10 cellular contexts compared by ENCODE assay signal in the genomic region with DNA sequence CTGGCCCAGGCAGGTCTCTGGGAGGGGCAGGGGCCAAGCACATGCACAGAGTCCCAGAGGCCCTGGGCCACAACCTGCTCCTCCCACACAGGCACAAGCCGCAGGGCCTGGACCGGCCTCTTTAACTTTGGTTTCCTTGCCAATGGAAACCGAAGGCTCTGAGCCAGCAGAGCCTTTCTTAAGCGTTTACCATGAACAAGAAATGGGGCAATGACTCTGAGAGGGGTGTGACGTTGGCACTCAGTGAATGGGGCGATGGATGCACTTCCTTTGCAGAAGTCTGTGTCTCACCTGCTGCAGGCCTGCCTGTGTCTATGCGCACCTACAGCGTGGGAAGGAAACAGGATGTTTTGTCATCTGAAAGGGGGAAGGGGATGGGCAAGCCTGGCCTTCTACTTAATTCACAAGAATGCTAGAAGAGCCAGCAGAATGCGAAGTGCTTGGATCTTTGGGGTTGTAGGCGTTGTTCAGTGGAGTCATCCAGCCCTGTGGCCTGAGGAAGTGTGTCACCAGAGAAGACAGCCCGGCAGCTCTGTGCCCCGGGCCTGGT. TPM values are rescaled to one million over a fixed set of nuclear protein-coding genes. Genes with fewer than 3 reads are reported as not detected.
DNase-seq lines count a peak whose midpoint lies in the region; ATAC-seq and TF ChIP-seq lines count a peak whose summit lies in the region.
"Had no signal": no experiment of that assay in that cellular context is flagged by ENCODE, and none has a peak within 500 bp of the region (broad histone marks: within the 10 kb centered on the region; RNA-seq: fewer than 3 reads in every experiment).

No MANE protein-coding gene starts in this region.

- ATAC-seq in left ventricle myocardium superior = peak; percentile 71

- H3K27ac ChIP-seq in esophagus muscularis mucosa (replicated peaks in 1 of 4) = peak overlapping the region in 2 of 4 donors; percentile 32 to 53

- no peaks in the 10 kb centered on the region for H3K9me3 ChIP-seq in esophagus muscularis mucosa

- H3K36me3 Mint-ChIP-seq in activated naive CD4-positive, alpha-beta T cell treated with anti-CD3 and anti-CD28 coated beads, Interleukin-2, amount 10 ng/mL, durations not matched to agents 7 days and 5 days = peaks cover 27% of the 10 kb centered on the region

- CTCF ChIA-PET in activated naive CD4-positive, alpha-beta T cell treated with anti-CD3 and anti-CD28 coated beads, Interleukin-2, amount 10 ng/mL, durations not matched to agents 7 days and 5 days (lab: Charles Lee) = interaction anchor here (1.3 kb wide), 1 partner anchor 12 kb away, joined by 3 read pairs; no protein-coding TSS in a partner anchor

- H3K4me3 Mint-ChIP-seq in activated naive CD4-positive, alpha-beta T cell treated with anti-CD3 and anti-CD28 coated beads, Interleukin-2, amount 10 ng/mL, durations not matched to agents 7 days and 5 days = no peak overlapping the region
- H3K4me3 Mint-ChIP-seq: activated B cell treated with CpG ODN at 0.5 μM for 24 hours had no signal

- H3K4me1 Mint-ChIP-seq in activated naive CD4-positive, alpha-beta T cell treated with anti-CD3 and anti-CD28 coated beads, Interleukin-2, amount 10 ng/mL, durations not matched to agents 7 days and 5 days = peaks cover 20% of the 10 kb centered on the region
- H3K4me1 Mint-ChIP-seq: activated B cell treated with CpG ODN at 0.5 μM for 24 hours had no signal

- no peak for TF ChIP-seq EP300 in esophagus muscularis mucosa (IDR thresholded peaks at IDR 0.05)

- no peaks in the 10 kb centered on the region for H3K27me3 ChIP-seq in esophagus muscularis mucosa

- peaks cover 21 to 37% (median 27%) of the 10 kb centered on the region in 4 donors for H3K4me1 ChIP-seq in esophagus muscularis mucosa

- intact Hi-C loops in left ventricle myocardium superior (cut with micrococcal nuclease) = no loop called here
- intact Hi-C loops in esophagus muscularis mucosa (cut with DNase I) = no loop called here

- no peak for TF ChIP-seq POLR2A in NB4 (IDR thresholded peaks at IDR 0.05; ENCODE audit: extremely low read depth, insufficient read length)
- TF ChIP-seq POLR2A in esophagus muscularis mucosa (IDR thresholded peaks at IDR 0.05; ENCODE audit: low read depth) = no peak

- H3K27me3 Mint-ChIP-seq in activated naive CD4-positive, alpha-beta T cell treated with anti-CD3 and anti-CD28 coated beads, Interleukin-2, amount 10 ng/mL, durations not matched to agents 7 days and 5 days = no peaks in the 10 kb centered on the region
- H3K27me3 Mint-ChIP-seq: activated B cell treated with CpG ODN at 0.5 μM for 24 hours had no signal

- 73% methylated on average over 10 of the region's 12 CpGs for WGBS in esophagus muscularis mucosa

- no peak overlapping the region for H3K4me3 ChIP-seq in NB4 (ENCODE audit: low read depth, low read length)
- no peak overlapping the region for H3K4me3 ChIP-seq in esophagus muscularis mucosa

- peak overlapping the region; percentile 88 for H3K27ac Mint-ChIP-seq in activated naive CD4-positive, alpha-beta T cell treated with anti-CD3 and anti-CD28 coated beads, Interleukin-2, amount 10 ng/mL, durations not matched to agents 7 days and 5 days
- H3K27ac Mint-ChIP-seq: activated B cell treated with CpG ODN at 0.5 μM for 24 hours had no signal

- peaks cover 14 to 90% (median 67%) of the 10 kb centered on the region in 4 donors for H3K36me3 ChIP-seq in esophagus muscularis mucosa

- TF ChIP-seq CTCF in NB4 (IDR thresholded peaks at IDR 0.05; ENCODE audit: low read depth, low read length) (no peak), esophagus muscularis mucosa (IDR thresholded peaks at IDR 0.05) (no peak)

- DNase-seq in NB4 (ENCODE audit: low read depth) (peak; percentile 9), left ventricle myocardium superior (peak; percentile 69), NCI-H82 treated with DMSO at 0.1 percent for 48 hours (lab: John Stamatoyannopoulos, UW; ENCODE audit: unreplicated experiment) (no peak), NCI-H146 (lab: John Stamatoyannopoulos, UW) (no peak), NCI-H2081 (lab: John Stamatoyannopoulos, UW) (no peak), esophagus muscularis mucosa (ENCODE audit: extremely low spot score) (no peak)
- peak; percentile 65 for DNase-seq in activated naive CD4-positive, alpha-beta T cell treated with anti-CD3 and anti-CD28 coated beads, Interleukin-2, amount 10 ng/mL, durations not matched to agents 7 days and 5 days
- peak; percentile 2 to 9 for DNase-seq in stimulated activated CD4-positive, alpha-beta T cell treated with anti-CD3 and anti-CD28 coated beads, Interleukin-2, amount 100 ng/mL, for 48 hours
- DNase-seq: activated B cell treated with CpG ODN at 0.5 μM for 24 hours had no signal

- H3K9me3 Mint-ChIP-seq in activated naive CD4-positive, alpha-beta T cell treated with anti-CD3 and anti-CD28 coated beads, Interleukin-2, amount 10 ng/mL, durations not matched to agents 7 days and 5 days = no peaks in the 10 kb centered on the region
- H3K9me3 Mint-ChIP-seq: activated B cell treated with CpG ODN at 0.5 μM for 24 hours had no signal

RNA-seq across cellular contexts. Expression of a gene that starts 41.8 kb away (rescaled TPM):
- total RNA-seq in left ventricle myocardium superior = 16.8 TPM
- 10 to 100 TPM; 19.5 to 32.8 (median 21.9) TPM for total RNA-seq in esophagus muscularis mucosa

RNA-seq across cellular contexts. Expression of a gene that starts 42.1 kb away (rescaled TPM):
- total RNA-seq in left ventricle myocardium superior = 19.8 TPM
- 10 to 100 TPM; 12.1 to 23.3 (median 16.4) TPM for total RNA-seq in esophagus muscularis mucosa

RNA-seq across cellular contexts. Expression of a gene that starts 46.6 kb away (rescaled TPM):
- total RNA-seq in left ventricle myocardium superior (not detected), esophagus muscularis mucosa (not detected)
- total RNA-seq: activated B cell treated with CpG ODN at 0.5 μM for 24 hours, liver had no signal

RNA-seq across cellular contexts. Expression of a gene that starts 53.4 kb away (rescaled TPM):
- total RNA-seq in left ventricle myocardium superior (not detected), esophagus muscularis mucosa (under 1 TPM in 2 of 4 donors, not detected in 2; 0.19 to 0.42 TPM)

Comparison
In these comparisons a context has a peak if more than half of its experiments do, and no peak if none do; other contexts are left out.
1. DNase-seq: peak in NB4 (single experiment), activated naive CD4-positive, alpha-beta T cell treated with anti-CD3 and anti-CD28 coated beads, Interleukin-2, amount 10 ng/mL, durations not matched to agents 7 days and 5 days (single experiment), left ventricle myocardium superior (single experiment) and stimulated activated CD4-positive, alpha-beta T cell treated with anti-CD3 and anti-CD28 coated beads, Interleukin-2, amount 100 ng/mL, for 48 hours (2 of 2); none in NCI-H82 treated with DMSO at 0.1 percent for 48 hours (single experiment), NCI-H146 (single experiment), NCI-H2081 (0 of 2) and esophagus muscularis mucosa (single experiment).